ENCODE assay signal across 8 cellular contexts in the genomic region with DNA sequence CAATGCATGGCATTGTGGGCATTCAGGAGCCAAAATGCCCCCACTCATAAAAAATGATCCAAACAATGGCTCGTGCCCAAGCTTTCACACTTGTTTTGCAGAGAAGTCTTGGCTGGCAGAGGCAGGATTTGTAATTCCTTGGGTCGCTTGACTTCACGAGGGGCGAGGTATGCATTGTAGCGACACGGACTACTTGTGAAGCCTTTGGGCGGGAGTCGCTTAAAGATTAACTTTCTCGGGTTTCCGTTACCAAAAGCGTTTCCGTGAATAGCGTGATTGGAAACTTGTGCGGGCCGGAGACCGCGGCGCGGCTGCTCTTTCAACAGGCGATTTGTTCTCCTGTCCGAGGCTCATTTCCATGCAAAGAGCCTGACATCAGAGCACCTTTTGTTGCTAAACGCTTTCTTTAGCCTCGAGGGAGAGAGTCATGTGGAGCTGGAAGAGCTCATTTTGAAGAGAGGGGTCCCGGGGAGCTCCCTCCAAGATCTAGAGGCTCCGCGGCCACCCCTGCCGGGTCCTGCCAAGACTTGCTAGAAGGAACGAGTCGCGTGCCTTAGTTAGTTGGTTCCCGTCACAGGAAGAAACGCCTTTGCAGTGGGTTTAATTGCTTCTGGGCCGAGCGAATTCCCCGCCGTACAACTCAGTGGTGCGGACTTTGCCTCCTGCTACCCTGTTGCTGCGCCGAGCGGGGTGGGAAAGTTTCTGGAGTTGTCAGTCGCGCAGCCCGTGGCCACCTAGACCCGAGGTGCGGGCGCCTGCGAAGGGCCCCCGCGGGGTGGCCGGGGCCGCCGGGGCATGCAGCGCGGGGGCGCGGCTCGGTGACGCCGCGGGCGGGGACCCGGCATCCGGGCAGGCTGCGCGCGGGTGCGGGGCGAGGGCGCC. TPM values are rescaled to one million over a fixed set of nuclear protein-coding genes. Genes with fewer than 3 reads are reported as not detected.
DNase-seq lines count a peak whose midpoint lies in the region; ATAC-seq and TF ChIP-seq lines count a peak whose summit lies in the region.

Gene SASH1, plus strand, starts transcription at position 693 of the 882 bp plus-strand sequence. CDS start 230 bp downstream, outside the sequence.

- peaks cover 2% of the 10 kb centered on the region for H3K36me3 Mint-ChIP-seq in activated CD4-positive, alpha-beta T cell treated with anti-CD3 and anti-CD28 coated beads, Interleukin-2, amount 10 ng/mL, durations not matched to agents 24 days and 14 days (ENCODE audit: low read depth)

- peaks cover 47% of the 10 kb centered on the region for H3K27me3 Mint-ChIP-seq in activated CD4-positive, alpha-beta T cell treated with anti-CD3 and anti-CD28 coated beads, Interleukin-2, amount 10 ng/mL, durations not matched to agents 24 days and 14 days

- TF ChIP-seq POLR2A in esophagus muscularis mucosa (IDR thresholded peaks at IDR 0.05; ENCODE audit: low read depth) = no peak

- H3K4me1 Mint-ChIP-seq in activated CD4-positive, alpha-beta T cell treated with anti-CD3 and anti-CD28 coated beads, Interleukin-2, amount 10 ng/mL, durations not matched to agents 24 days and 14 days = peaks cover 12% of the 10 kb centered on the region

- DNase-seq in activated CD4-positive, alpha-beta T cell treated with anti-CD3 and anti-CD28 coated beads, Interleukin-2, amount 10 ng/mL, durations not matched to agents 24 days and 14 days = peak; percentile 72
- no peak for DNase-seq in activated CD4-positive, alpha-beta T cell treated with anti-CD3 and anti-CD28 coated beads, Interleukin-2, amount 50 U/mL, for 1 hour
- DNase-seq in NCI-H2081 treated with DMSO at 0.1 percent for 48 hours (lab: John Stamatoyannopoulos, UW) (peak; percentile 12), esophagus muscularis mucosa (ENCODE audit: extremely low spot score) (peak; percentile 92), midbrain (lab: John Stamatoyannopoulos, UW) (peak; percentile 85), substantia nigra (lab: John Stamatoyannopoulos, UW) (peak in 48 of 49 donors; percentile 19 to 94 (median 78))
- DNase-seq in activated CD8-positive, alpha-beta memory T cell treated with anti-CD3 and anti-CD28 coated beads for 48 hours (ENCODE audit: low read depth in 2 of 3, low spot score in 2 of 3) = peak in 2 of 3 experiments; percentile 2

- WGBS in esophagus muscularis mucosa = under 1% methylated on average over 24 of the region's 69 CpGs

- H3K27ac ChIP-seq in esophagus muscularis mucosa (replicated peaks in 1 of 4) (peak within 1 kb of the TSS; percentile 76 to 88 (median 87)), substantia nigra (ENCODE audit: low read depth, low read length, poor library complexity, severe bottlenecking) (peak within 1 kb of the TSS; percentile 93)

- H3K4me3 Mint-ChIP-seq in activated CD4-positive, alpha-beta T cell treated with anti-CD3 and anti-CD28 coated beads, Interleukin-2, amount 10 ng/mL, durations not matched to agents 24 days and 14 days = peak within 1 kb of the TSS; percentile 83

- TF ChIP-seq CTCF in esophagus muscularis mucosa (IDR thresholded peaks at IDR 0.05) = no peak

- H3K27me3 ChIP-seq in esophagus muscularis mucosa = no peaks in the 10 kb centered on the region

- no peak for TF ChIP-seq EP300 in esophagus muscularis mucosa (IDR thresholded peaks at IDR 0.05)

- ATAC-seq in HG02852 (IDR thresholded peaks at IDR 0.05; ENCODE audit: unreplicated experiment) = peak; percentile 62

- peaks cover 25 to 41% (median 38%) of the 10 kb centered on the region in 4 donors for H3K4me1 ChIP-seq in esophagus muscularis mucosa

- H3K36me3 ChIP-seq in esophagus muscularis mucosa = no peaks in the 10 kb centered on the region

- peak within 1 kb of the TSS; percentile 16 for H3K27ac Mint-ChIP-seq in activated CD4-positive, alpha-beta T cell treated with anti-CD3 and anti-CD28 coated beads, Interleukin-2, amount 10 ng/mL, durations not matched to agents 24 days and 14 days

- H3K9me3 ChIP-seq in esophagus muscularis mucosa = no peaks in the 10 kb centered on the region

- intact Hi-C loops in activated CD4-positive, alpha-beta T cell treated with anti-CD3 and anti-CD28 coated beads, Interleukin-2, amount 10 ng/mL, durations not matched to agents 24 days and 14 days (cut with micrococcal nuclease) = loop anchor here (10.0 kb wide), 2 partner anchors 122 to 138 kb away; no protein-coding TSS in a partner anchor
- intact Hi-C loops in esophagus muscularis mucosa (cut with DNase I) = loop anchor here (5.0 kb wide), 1 partner anchor 120 kb away; no protein-coding TSS in a partner anchor

- H3K4me3 ChIP-seq in esophagus muscularis mucosa = peak within 1 kb of the TSS; percentile 71 to 78 (median 77)

- no peaks in the 10 kb centered on the region for H3K9me3 Mint-ChIP-seq in activated CD4-positive, alpha-beta T cell treated with anti-CD3 and anti-CD28 coated beads, Interleukin-2, amount 10 ng/mL, durations not matched to agents 24 days and 14 days

RNA-seq across cellular contexts. Expression of gene SASH1, which starts in this region (rescaled TPM):
- 0.44 and 0.66 TPM in 2 replicates for total RNA-seq in activated CD4-positive, alpha-beta T cell treated with anti-CD3 and anti-CD28 coated beads, Interleukin-2, amount 10 ng/mL, durations not matched to agents 24 days and 14 days
- 10 to 100 TPM; 56.5 to 86.6 (median 70.3) TPM for total RNA-seq in esophagus muscularis mucosa

Comparison
In these comparisons a context has a peak if more than half of its experiments do, and no peak if none do; other contexts are left out.
1. RNA of gene SASH1 (total RNA-seq): 56.5 to 86.6 TPM in esophagus muscularis mucosa; 0.44 to 0.66 TPM in activated CD4-positive, alpha-beta T cell treated with anti-CD3 and anti-CD28 coated beads, Interleukin-2, amount 10 ng/mL, durations not matched to agents 24 days and 14 days; every median in the first group is over 10 times any median in the second.
2. Peak in DNase-seq in activated CD4-positive, alpha-beta T cell treated with anti-CD3 and anti-CD28 coated beads, Interleukin-2, amount 10 ng/mL, durations not matched to agents 24 days and 14 days; RNA of the gene not detected or under 1 TPM.